17 cellular contexts compared by ENCODE assay signal in genomic region chr13:35160921-35161320, GRCh38.
A peak's percentile ranks its signal among the peaks of the same experiment; 100 is the strongest.
DNase-seq lines count a peak whose midpoint lies in the region; ATAC-seq, FAIRE-seq and TF ChIP-seq lines count a peak whose summit lies in the region.
"Had no signal": no experiment of that assay in that cellular context is flagged by ENCODE, and none has a peak within 500 bp of the region (broad histone marks: within the 10 kb centered on the region; RNA-seq: fewer than 3 reads in every experiment).

No MANE protein-coding gene starts in this region.

- H3K36me3 ChIP-seq in brain microvascular endothelial cell (replicated peaks): no peaks in the 10 kb centered on the region
- H3K36me3 ChIP-seq: BLaER1 had no signal

- no peaks in the 10 kb centered on the region for H3K27me3 Mint-ChIP-seq in brain

- in situ Hi-C loops in brain microvascular endothelial cell (cut with HindIII; ENCODE audit: low pct_ligation_motif_present, low sequenced_read_pairs): no loop called here

- H3K4me3 Mint-ChIP-seq in brain: peak overlapping the region in 2 of 5 experiments; percentile 3 to 8
- H3K4me3 Mint-ChIP-seq: HFFc6 had no signal

- peaks cover 22% of the 10 kb centered on the region for H3K4me1 Mint-ChIP-seq in brain

- H3K4me3 ChIP-seq in brain microvascular endothelial cell (ENCODE audit: low read depth, low read length): no peak overlapping the region
- H3K4me3 ChIP-seq: BLaER1 had no signal

- no peak for TF ChIP-seq CTCF in brain (conservative IDR thresholded peaks at IDR 0.05)
- no peak for TF ChIP-seq CTCF in brain microvascular endothelial cell (IDR thresholded peaks at IDR 0.05; ENCODE audit: low read depth, low read length, missing control alignments)

- H3K27ac ChIP-seq in brain microvascular endothelial cell: no peak overlapping the region
- H3K27ac ChIP-seq: BLaER1 had no signal

- no peak for ATAC-seq in GM19395 (IDR thresholded peaks at IDR 0.05; ENCODE audit: unreplicated experiment)
- ATAC-seq: HepG2 had no signal

- no peaks in the 10 kb centered on the region for H3K27me3 ChIP-seq in brain microvascular endothelial cell (replicated peaks)
- H3K27me3 ChIP-seq: BLaER1 had no signal

- peaks cover 17% of the 10 kb centered on the region for H3K36me3 Mint-ChIP-seq in brain

- DNase-seq in GM18507 (ENCODE audit: extremely low spot score, insufficient read length, low read depth) (no peak), fibroblast of peridontal ligament (ENCODE audit: extremely low read depth) (peak; percentile 37), HuH-7 (ENCODE audit: low spot score) (no peak), brain microvascular endothelial cell (no peak)
- no peak for DNase-seq in activated CD8-positive, alpha-beta memory T cell treated with anti-CD3 and anti-CD28 coated beads, Interleukin-2, amount 50 U/mL, for 48 hours
- DNase-seq: AML-193, DMS53, GF-D8, HCEC 1CT, HFFc6 had no signal

- H3K27ac Mint-ChIP-seq in brain: peak overlapping the region in 3 of 5 experiments; percentile 13 to 82 (median 27)
- H3K27ac Mint-ChIP-seq: HFFc6 had no signal

- H3K9me3 Mint-ChIP-seq in brain: no peaks in the 10 kb centered on the region
- H3K9me3 Mint-ChIP-seq: HFFc6 had no signal

- FAIRE-seq in GM18507 (lab: Jason Lieb, UNC): peak; percentile 21
- FAIRE-seq: A204.1, H1, HepG2, HTR-8/SVneo had no signal
